1 cellular context compared by ENCODE assay signal in the genomic region with DNA sequence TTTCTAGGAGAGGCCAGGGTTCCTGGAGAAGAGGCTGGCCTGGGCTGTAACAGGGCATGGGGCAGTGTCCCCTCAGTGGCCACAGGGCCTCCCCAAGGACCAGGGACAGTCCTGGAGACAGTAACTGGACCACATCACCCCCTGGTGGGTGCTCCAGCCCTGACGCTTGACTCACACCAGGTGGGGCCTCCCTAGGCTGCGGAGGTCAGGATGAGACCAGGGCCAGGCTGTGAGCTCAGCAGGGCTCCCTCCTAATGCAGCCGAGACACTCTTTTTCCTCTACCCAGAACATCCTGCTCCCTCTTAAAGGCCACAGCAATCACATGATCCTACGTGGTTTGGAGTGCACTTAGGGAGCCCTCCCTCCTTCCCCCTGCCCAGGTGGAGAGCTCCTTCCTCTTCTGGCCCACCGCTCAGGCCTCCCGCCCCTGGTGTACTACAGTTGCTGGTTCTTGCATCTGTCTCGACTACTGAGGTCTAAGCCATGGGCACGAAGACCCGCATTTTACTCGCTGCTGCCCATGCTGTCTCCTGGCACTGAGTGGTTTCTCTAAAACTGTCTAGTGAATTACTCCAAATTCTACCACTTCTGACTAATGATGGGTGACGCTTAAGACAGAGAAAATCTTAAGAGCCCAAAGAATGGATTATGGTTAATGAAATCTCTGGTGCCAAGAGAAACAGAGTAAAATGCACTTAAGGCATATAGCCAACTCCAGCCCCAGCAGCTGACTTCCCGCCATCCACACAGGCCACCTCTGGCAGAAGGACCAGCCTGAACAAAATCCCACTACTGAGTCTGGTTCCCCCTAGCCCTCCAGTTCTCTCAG.
TF ChIP-seq lines count a peak whose summit lies in the region.

No MANE protein-coding gene starts in this region.

TF ChIP-seq in K562, 482 proteins besides CTCF, POLR2A, EP300 and RAD21 (continued from another document):
- no peak for TF ChIP-seq NELFE (IDR thresholded peaks at IDR 0.05; ENCODE audit: insufficient read depth, insufficient read length)
- no peak for TF ChIP-seq TSC22D4 (tag; IDR thresholded peaks at IDR 0.05)
- TF ChIP-seq RCOR1 (IDR thresholded peaks at IDR 0.05; ENCODE audit: borderline replicate concordance in 1 of 2, low read depth in 2 of 2, low read length in 2 of 2), result no peak
